In the genomic region with DNA sequence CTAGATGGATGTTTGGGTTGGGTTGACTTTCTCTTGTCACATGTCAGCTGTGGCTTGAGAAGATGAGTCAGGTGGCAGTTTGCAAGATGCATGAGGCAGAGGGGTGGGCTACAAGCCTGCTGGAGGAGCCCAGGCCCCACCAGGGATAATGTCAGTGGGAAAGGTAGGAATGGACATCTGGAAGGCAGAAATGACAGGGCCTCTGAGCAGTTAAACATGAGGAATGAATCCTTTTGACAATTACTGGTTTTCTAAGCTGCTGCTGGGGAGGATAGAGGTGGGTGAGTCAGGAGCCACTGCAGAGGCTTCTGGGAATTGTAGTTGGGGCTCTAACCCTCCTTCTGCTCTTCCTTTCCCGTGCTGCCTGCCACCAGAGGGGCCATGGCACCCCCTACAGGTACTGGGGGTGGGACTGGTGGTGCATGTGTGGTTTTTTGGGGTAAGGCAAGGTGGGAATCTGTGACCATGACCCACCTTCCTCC, we compare ENCODE assay signal across 8 cellular contexts.
DNase-seq lines count a peak whose midpoint lies in the region; ATAC-seq and TF ChIP-seq lines count a peak whose summit lies in the region.

No MANE protein-coding gene starts in this region.

- H3F3A ChIP-seq in OCI-LY1 (ENCODE audit: insufficient read depth, low read length), result 0 out of 2 replicates have a peak, but pooled peaks cover 4% of the 10 kb centered on the region

- peaks cover 25% of the 10 kb centered on the region for H3K36me3 ChIP-seq in OCI-LY1 (ENCODE audit: insufficient read depth, low read length)

- no peaks in the 10 kb centered on the region for H3K9me3 ChIP-seq in OCI-LY1 (ENCODE audit: low read length)

- no peak overlapping the region for H3K27ac ChIP-seq in OCI-LY1 (ENCODE audit: low read depth, low read length, poor library complexity, severe bottlenecking)

- ATAC-seq in GM21367 (IDR thresholded peaks at IDR 0.05; ENCODE audit: unreplicated experiment), result no peak
- no peak for ATAC-seq in GM19328 (IDR thresholded peaks at IDR 0.05; ENCODE audit: unreplicated experiment)

- H3K79me2 ChIP-seq in OCI-LY1 (ENCODE audit: insufficient read depth, low read length), result no peaks in the 10 kb centered on the region

- H3K4me2 ChIP-seq in OCI-LY1 (ENCODE audit: low read length), result no peak overlapping the region

- H4K20me1 ChIP-seq in OCI-LY1 (ENCODE audit: insufficient read depth, low read length), result no peaks in the 10 kb centered on the region

- H2AFZ ChIP-seq in OCI-LY1 (ENCODE audit: low read length), result no peak overlapping the region

- peak; percentile 11 for DNase-seq in NCI-H1694 treated with DMSO at 0.1 percent for 48 hours (lab: John Stamatoyannopoulos, UW)
- no peak for DNase-seq in NCI-H1694 (lab: John Stamatoyannopoulos, UW)
- DNase-seq in activated naive CD8-positive, alpha-beta T cell treated with anti-CD3 and anti-CD28 coated beads, Interleukin-2, amount 50 U/mL, for 16 hours (ENCODE audit: low read depth, low spot score), result peak; percentile 17
- peak in 2 of 3 experiments; percentile 22 to 32 for DNase-seq in stimulated activated CD4-positive, alpha-beta T cell treated with anti-CD3 and anti-CD28 coated beads, TNF-alpha, amount 100 ng/mL, for 4 hours (ENCODE audit: low read depth in 3 of 3)
- no peak for DNase-seq in DMS153 (lab: John Stamatoyannopoulos, UW)

- H3K4me3 ChIP-seq in OCI-LY1 (ENCODE audit: low read depth, low read length, poor library complexity, severe bottlenecking), result no peak overlapping the region

- H3K27me3 ChIP-seq in OCI-LY1 (ENCODE audit: insufficient read depth, low read length), result no peaks in the 10 kb centered on the region

- H3K4me1 ChIP-seq in OCI-LY1 (ENCODE audit: insufficient read depth, low read length, severe bottlenecking), result peaks cover 17% of the 10 kb centered on the region

- H3K9me2 ChIP-seq in OCI-LY1 (ENCODE audit: low read depth, low read length), result no peaks in the 10 kb centered on the region

- TF ChIP-seq CTCF in OCI-LY1 (IDR thresholded peaks at IDR 0.05; ENCODE audit: low read length), result peak; percentile 70

- H3K9ac ChIP-seq in OCI-LY1 (ENCODE audit: low read length), result no peak overlapping the region

Comparison
In these comparisons a context has a peak if more than half of its experiments do, and no peak if none do; other contexts are left out.
1. DNase-seq: peak in NCI-H1694 treated with DMSO at 0.1 percent for 48 hours (single experiment), activated naive CD8-positive, alpha-beta T cell treated with anti-CD3 and anti-CD28 coated beads, Interleukin-2, amount 50 U/mL, for 16 hours (single experiment) and stimulated activated CD4-positive, alpha-beta T cell treated with anti-CD3 and anti-CD28 coated beads, TNF-alpha, amount 100 ng/mL, for 4 hours (2 of 3); none in NCI-H1694 (single experiment) and DMS153 (single experiment).